ENCODE assay signal across 8 cellular contexts in the genomic region with DNA sequence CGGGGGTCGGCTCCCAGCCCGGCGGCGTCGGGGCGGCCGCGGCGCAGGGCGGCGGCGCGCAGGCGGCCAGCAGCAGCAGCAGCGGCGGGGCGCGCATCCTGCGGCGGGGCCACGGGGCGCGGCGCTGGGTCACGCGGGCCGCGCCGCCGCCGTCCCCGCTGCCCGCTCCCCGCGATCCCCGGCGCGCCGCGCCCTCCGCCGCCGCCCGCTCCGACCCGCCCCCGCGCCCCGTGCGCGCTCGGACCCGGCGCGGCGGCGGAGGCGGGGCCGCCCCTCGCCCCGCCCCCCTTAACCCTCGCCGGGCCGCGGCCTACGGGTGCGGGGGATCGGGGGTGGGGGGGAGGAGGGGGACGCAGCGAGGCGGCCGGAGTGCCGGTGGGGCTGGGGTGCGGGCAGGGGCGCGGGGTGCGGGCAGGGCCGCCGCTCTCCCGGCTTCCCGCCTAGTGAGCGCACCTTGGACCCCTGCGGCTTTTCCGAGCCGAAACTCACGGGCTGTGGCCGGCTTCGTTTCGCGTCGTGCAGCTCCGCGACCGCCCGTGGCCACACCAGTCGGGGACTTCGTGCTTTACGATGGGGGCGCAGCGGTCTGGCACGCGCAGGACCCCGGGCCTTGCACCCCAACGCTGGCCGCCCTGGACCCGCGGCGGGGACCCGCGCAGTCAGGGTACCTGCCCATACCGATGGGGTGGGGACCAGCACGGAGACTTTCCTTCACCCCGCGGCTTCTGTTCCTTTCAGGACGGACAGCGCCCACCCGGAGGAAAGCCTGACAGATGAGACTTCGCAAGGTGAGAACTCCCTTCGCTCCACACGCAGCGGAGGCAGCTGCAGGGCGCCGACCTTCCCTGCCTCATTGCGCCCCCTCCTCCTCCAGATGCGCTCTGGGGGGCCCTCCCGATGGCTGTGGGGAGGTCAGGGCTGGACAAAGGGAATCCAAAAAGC. TPM values are rescaled to one million over a fixed set of nuclear protein-coding genes. Genes with fewer than 3 reads are reported as not detected.
DNase-seq lines count a peak whose midpoint lies in the region; ATAC-seq, FAIRE-seq and TF ChIP-seq lines count a peak whose summit lies in the region.

A gene (minus strand): TSS at position 217 of the 942 bp plus-strand sequence. CDS start 120 bp downstream, at position 97.

- peak within 1 kb of the TSS in 1 of 4 experiments; percentile 65; a peak in 1 of 7 replicates for H3K9ac ChIP-seq in H1 (replicated peaks in 1 of 4; ENCODE audit: extremely low read depth in 1 of 4, low read depth in 3 of 4, low read length in 3 of 4)
- peak within 1 kb of the TSS; percentile 66 for H3K9ac ChIP-seq in neural cell (ENCODE audit: low read length)

- TF ChIP-seq CTCF in H1 (IDR thresholded peaks at IDR 0.05; ENCODE audit: control extremely low read depth in 1 of 3, insufficient read depth in 1 of 3, low read depth in 1 of 3, low read length in 3 of 3) = no peak
- no peak for TF ChIP-seq CTCF in neural cell (IDR thresholded peaks at IDR 0.05; ENCODE audit: poor library complexity, severe bottlenecking)

- H3K27ac Mint-ChIP-seq in CD8-positive, alpha-beta memory T cell = peak within 1 kb of the TSS in 1 of 8 donors; percentile 76

- H4K20me1 ChIP-seq in H1 (replicated peaks in 1 of 2; ENCODE audit: control insufficient read depth in 1 of 2, insufficient read depth in 2 of 2, low read length in 2 of 2) = peaks cover 2 to 6% of the 10 kb centered on the region in 2 experiments
- no peaks in the 10 kb centered on the region for H4K20me1 ChIP-seq in neural cell (ENCODE audit: insufficient read depth)

- no peak for TF ChIP-seq POLR2A in H1 (IDR thresholded peaks at IDR 0.05; ENCODE audit: control extremely low read depth in 1 of 2, low read depth in 2 of 2, low read length in 2 of 2)
- no peak for TF ChIP-seq POLR2A in H54 (IDR thresholded peaks at IDR 0.05; ENCODE audit: low read depth, low read length)

- no peaks in the 10 kb centered on the region for H3F3A ChIP-seq in neural cell (ENCODE audit: insufficient read depth, low read length, poor library complexity, severe bottlenecking)

- H3K14ac ChIP-seq in H1 (ENCODE audit: insufficient read length) = no peak within 1 kb of the TSS

- no peaks in the 10 kb centered on the region for H3K9me3 Mint-ChIP-seq in CD8-positive, alpha-beta memory T cell

- H2BK120ac ChIP-seq in H1 (replicated peaks; ENCODE audit: low read depth, low read length) = no peak within 1 kb of the TSS

- H3K56ac ChIP-seq in H1 (replicated peaks; ENCODE audit: insufficient read length, low read depth, low read length) = no peak within 1 kb of the TSS

- FAIRE-seq in H1 (lab: Jason Lieb, UNC) (no peak), H54 (lab: Jason Lieb, UNC) (no peak)

- peaks cover 0 to 9% of the 10 kb centered on the region in 2 donors for H3K27me3 Mint-ChIP-seq in CD8-positive, alpha-beta memory T cell

- peak within 1 kb of the TSS; percentile 78 for H3K18ac ChIP-seq in H1 (ENCODE audit: extremely low read depth, low read length)

- TF ChIP-seq RAD21 in H1 (IDR thresholded peaks at IDR 0.05 in 1 of 2, conservative IDR thresholded peaks at IDR 0.05 in 1 of 2; ENCODE audit: low read depth in 2 of 2, low read length in 2 of 2) (no peak), neural cell (conservative IDR thresholded peaks at IDR 0.05) (no peak)

- H3K4me1 ChIP-seq in CD8-positive, alpha-beta memory T cell (ENCODE audit: insufficient read depth, low read length) = peaks cover 6% of the 10 kb centered on the region
- peaks cover 0 to 24% (median 18%) of the 10 kb centered on the region in 4 experiments; a peak in 6 of 7 replicates for H3K4me1 ChIP-seq in H1 (replicated peaks in 1 of 4; ENCODE audit: control insufficient read depth in 3 of 4, insufficient read depth in 4 of 4, low read length in 3 of 4)

- no peaks in the 10 kb centered on the region for H3K36me3 ChIP-seq in CD8-positive, alpha-beta memory T cell (ENCODE audit: insufficient read depth, low read length)
- H3K36me3 ChIP-seq in H1 (ENCODE audit: control insufficient read depth in 2 of 4, insufficient read depth in 4 of 4, low read length in 3 of 4) (no peaks in the 10 kb centered on the region), neural cell (ENCODE audit: insufficient read depth, low read length) (no peaks in the 10 kb centered on the region)

- no peak within 1 kb of the TSS for H3K23ac ChIP-seq in H1 (ENCODE audit: insufficient read length)

- H2BK5ac ChIP-seq in H1 (ENCODE audit: low read depth, low read length) = no peak within 1 kb of the TSS

- H2BK20ac ChIP-seq in H1 (ENCODE audit: low read length) = no peak within 1 kb of the TSS

- H3K4me3 Mint-ChIP-seq in CD8-positive, alpha-beta memory T cell = peak within 1 kb of the TSS in 6 of 7 donors; percentile 47 to 89 (median 72)

- no peak within 1 kb of the TSS for H3K27ac ChIP-seq in CD8-positive, alpha-beta memory T cell (ENCODE audit: low read depth, low read length)
- H3K27ac ChIP-seq in H1 (ENCODE audit: low read depth, low read length) = no peak within 1 kb of the TSS
- no peak within 1 kb of the TSS for H3K27ac ChIP-seq in neural cell (ENCODE audit: low read length)

- H3K4me1 Mint-ChIP-seq in CD8-positive, alpha-beta memory T cell = peaks cover 0 to 6% (median 0%) of the 10 kb centered on the region in 3 donors

- peak within 1 kb of the TSS; percentile 79 for H4K8ac ChIP-seq in H1 (ENCODE audit: extremely low read depth, insufficient read depth, low read length)

- H3K9me2 ChIP-seq in neural cell (ENCODE audit: insufficient read depth, low read length) = no peaks in the 10 kb centered on the region

- no peak within 1 kb of the TSS for H3K4ac ChIP-seq in H1 (replicated peaks; ENCODE audit: insufficient read length, low read depth, low read length)

- H3K23me2 ChIP-seq in H1 (ENCODE audit: low read depth, low read length) = peaks cover 16% of the 10 kb centered on the region; the same call in 1 of the 2 replicates

- no peaks in the 10 kb centered on the region for H3K79me1 ChIP-seq in H1 (ENCODE audit: low read depth, low read length)

- no peak for ATAC-seq in GM21786 (IDR thresholded peaks at IDR 0.05; ENCODE audit: unreplicated experiment)

- H3K36me3 Mint-ChIP-seq in CD8-positive, alpha-beta memory T cell = no peaks in the 10 kb centered on the region

- CTCF ChIA-PET in CD8-positive, alpha-beta memory T cell (lab: Charles Lee) = no interaction called here
- CTCF ChIA-PET in H1 (lab: Charles Lee; ENCODE audit: partially characterized antibody) = interaction anchor here (0.6 to 1.8 kb wide), 3 partner anchors 14 to 228 kb away, joined by 3 to 4 read pairs (median 3); no protein-coding TSS in a partner anchor

- no peak for DNase-seq in CD8-positive, alpha-beta memory T cell
- DNase-seq in LoVo (ENCODE audit: low spot score) (peak; percentile 12), H1 (ENCODE audit: low read depth in 1 of 2, low spot score in 2 of 2) (peak in 1 of 2 experiments; percentile 68), NCI-H2029 (lab: John Stamatoyannopoulos, UW) (no peak), H54 (ENCODE audit: insufficient read length, low spot score) (no peak)
- DNase-seq in activated CD4-positive, alpha-beta T cell treated with anti-CD3 and anti-CD28 coated beads, Interleukin-2, amount 50 U/mL, for 1 hour = no peak

- no peak within 1 kb of the TSS for H4K5ac ChIP-seq in H1 (ENCODE audit: insufficient read length, low read depth, low read length)

- no peak within 1 kb of the TSS; the same call in 1 of the 2 replicates for H2BK15ac ChIP-seq in H1 (ENCODE audit: low read length)

- H3K9me3 ChIP-seq in CD8-positive, alpha-beta memory T cell (ENCODE audit: low read length) = no peaks in the 10 kb centered on the region
- H3K9me3 ChIP-seq in H1 (ENCODE audit: insufficient read depth in 2 of 2, low read depth in 1 of 2, low read length in 1 of 2) (no peaks in the 10 kb centered on the region), neural cell (ENCODE audit: low read length) (no peaks in the 10 kb centered on the region)

- 10% methylated on average over 44 of the region's 127 CpGs; no CpG with 5 or more reads in 1 of the 2 experiments for WGBS in H1 (ENCODE audit: extremely low coverage in 1 of 2, insufficient coverage in 1 of 2, insufficient read length in 1 of 2, insufficient replicate concordance in 2 of 2, low coverage in 1 of 2, low lambda C conversion rate in 2 of 2, missing lambda C conversion rate in 1 of 2), 2 experiments

- H3K79me2 ChIP-seq in H1 (ENCODE audit: control insufficient read depth in 1 of 2, insufficient read depth in 2 of 2, low read length in 2 of 2) = no peaks in the 10 kb centered on the region
- no peaks in the 10 kb centered on the region for H3K79me2 ChIP-seq in neural cell (replicated peaks; ENCODE audit: insufficient read depth, low read length)

- no peaks in the 10 kb centered on the region for H3K27me3 ChIP-seq in CD8-positive, alpha-beta memory T cell (ENCODE audit: insufficient read depth, low read length, poor library complexity, severe bottlenecking)
- H3K27me3 ChIP-seq in H1 (replicated peaks in 1 of 4; ENCODE audit: control insufficient read depth in 3 of 4, extremely low read depth in 1 of 4, insufficient read depth in 3 of 4, low read length in 3 of 4) (peaks cover 13 to 41% (median 34%) of the 10 kb centered on the region in 4 experiments), neural cell (ENCODE audit: insufficient read depth, low read depth, low read length) (peaks cover 12% of the 10 kb centered on the region)

- H3K4me2 ChIP-seq in H1 (ENCODE audit: insufficient read depth in 1 of 2, low read depth in 2 of 2, low read length in 2 of 2) (peak within 1 kb of the TSS; percentile 69 to 98), neural cell (ENCODE audit: low read length) (peak within 1 kb of the TSS; percentile 82)

- peak within 1 kb of the TSS; percentile 74 for H4K91ac ChIP-seq in H1 (replicated peaks; ENCODE audit: insufficient read length, low read length)

- TF ChIP-seq EP300 in H1 (IDR thresholded peaks at IDR 0.05; ENCODE audit: borderline replicate concordance in 1 of 2, low read depth in 2 of 2, low read length in 2 of 2) (no peak), neural cell (conservative IDR thresholded peaks at IDR 0.05; ENCODE audit: poor library complexity, severe bottlenecking) (no peak)

- no peak within 1 kb of the TSS for H3K4me3 ChIP-seq in CD8-positive, alpha-beta memory T cell (ENCODE audit: low read length)
- H3K4me3 ChIP-seq in H1 (ENCODE audit: extremely low read depth in 1 of 4, insufficient read depth in 2 of 4, low read depth in 3 of 4, low read length in 4 of 4) = peak within 1 kb of the TSS; percentile 30 to 75 (median 44)
- peak within 1 kb of the TSS; percentile 90 for H3K4me3 ChIP-seq in neural cell (ENCODE audit: low read length)

- peak within 1 kb of the TSS; percentile 27; the same call in 1 of the 2 replicates for H2BK12ac ChIP-seq in H1 (ENCODE audit: low read depth, low read length)

- POLR2A ChIA-PET in CD8-positive, alpha-beta memory T cell (lab: Charles Lee) = no interaction called here
- POLR2A ChIA-PET in H1 (lab: Charles Lee; ENCODE audit: partially characterized antibody) = interaction anchor here (2.4 kb wide), 1 partner anchor 15 kb away, joined by 9 read pairs; a partner anchor contains a TSS

- H2AK5ac ChIP-seq in H1 (ENCODE audit: low read depth, low read length) = 0 out of 2 replicates have a peak within 1 kb of the TSS, but pooled peaks have one; percentile 13

- H2AFZ ChIP-seq in H1 (ENCODE audit: low read length) (peak within 1 kb of the TSS; percentile 15; the same call in 1 of the 2 replicates), neural cell (ENCODE audit: low read depth, low read length) (peak within 1 kb of the TSS; percentile 60)

RNA-seq across cellular contexts. Expression of the gene that starts here (rescaled TPM):
- total RNA-seq in CD8-positive, alpha-beta memory T cell = 1 to 10 TPM; 2.9 to 3.1 TPM
- polyA plus RNA-seq in CD8-positive, alpha-beta memory T cell = 1.1 TPM
- total RNA-seq in H1 (2021; fragmentation: NEBNext Ultra II Directional; extraction: Animal tissue kit (Norgen Biotek cat#: 25700)) = 18.3 and 19.0 TPM in 2 replicates
- 21.8 and 40.0 TPM in 2 replicates for polyA plus RNA-seq in H1 (2011; rRNA removed)
- 16.1 TPM for polyA plus RNA-seq in H1 (2011; cell fraction: cytosol; rRNA removed)
- polyA plus RNA-seq in H1 (2011; cell fraction: nucleus; rRNA removed) = 19.1 TPM
- 11.7 to 23.3 TPM (median 18.5 TPM) in 4 replicates for polyA plus RNA-seq in H1 (2012, experiment 1 of 2)
- 17.8 TPM for polyA plus RNA-seq in H1 (2012, experiment 2 of 2)
- 22.1 TPM for polyA plus RNA-seq in H1 (2013, experiment 1 of 2)
- 24.7 TPM for polyA plus RNA-seq in H1 (2013, experiment 2 of 2)
- 3.0 and 3.8 TPM in 2 replicates for polyA minus RNA-seq in H1 (2011; rRNA and poly(A)+ RNA removed)
- 14.8 TPM for polyA minus RNA-seq in H1 (2011; cell fraction: cytosol; rRNA and poly(A)+ RNA removed)
- polyA minus RNA-seq in H1 (2011; cell fraction: nucleus; rRNA and poly(A)+ RNA removed) = 8.7 TPM
- 4.5 and 6.2 TPM in 2 replicates for polyA plus RNA-seq in neural cell
- polyA minus RNA-seq in neural cell = 6.3 and 8.0 TPM in 2 replicates
